Comparison of ENCODE assay signal across 17 cellular contexts in genomic region chr6:31205638-31206037, GRCh38. TPM values are rescaled to one million over a fixed set of nuclear protein-coding genes. Genes with fewer than 3 reads are reported as not detected.
DNase-seq lines count a peak whose midpoint lies in the region; ATAC-seq and TF ChIP-seq lines count a peak whose summit lies in the region.
"Had no signal": no experiment of that assay in that cellular context is flagged by ENCODE, and none has a peak within 500 bp of the region (broad histone marks: within the 10 kb centered on the region; RNA-seq: fewer than 3 reads in every experiment).

No MANE protein-coding gene starts in this region.

- DNase-seq in activated CD4-positive, alpha-beta T cell treated with anti-CD3 and anti-CD28 coated beads for 36 hours = no peak
- no peak for DNase-seq in activated CD4-positive, alpha-beta T cell treated with anti-CD3 and anti-CD28 coated beads for 1 hour
- DNase-seq in IMR-90 (no peak), natural killer cell (no peak), DMS114 treated with DMSO at 0.1 percent for 48 hours (lab: John Stamatoyannopoulos, UW; ENCODE audit: unreplicated experiment) (no peak), Kasumi-1 (lab: John Stamatoyannopoulos, UW) (no peak), right cardiac atrium (no peak)
- DNase-seq in activated naive CD8-positive, alpha-beta T cell treated with anti-CD3 and anti-CD28 coated beads, Interleukin-2, amount 10 ng/mL, durations not matched to agents 7 days and 5 days = no peak
- DNase-seq: activated CD4-positive, alpha-beta T cell treated with anti-CD3 and anti-CD28 coated beads, Interleukin-2, amount 50 U/mL, for 1 hour; DMS53; HFFc6; NCI-H1417 treated with DMSO at 0.1 percent for 48 hours; NCI-H774 had no signal

- TF ChIP-seq POLR2A in IMR-90 (IDR thresholded peaks at IDR 0.05; ENCODE audit: low read depth, low read length) = no peak

- no peak overlapping the region for H3K4ac ChIP-seq in IMR-90 (ENCODE audit: low read depth, low read length)

- intact Hi-C loops in activated CD4-positive, alpha-beta T cell treated with anti-CD3 and anti-CD28 coated beads for 36 hours (cut with DNase I, micrococcal nuclease) = no loop called here
- intact Hi-C loops in IMR-90 (cut with micrococcal nuclease) = no loop called here
- intact Hi-C loops in natural killer cell (cut with micrococcal nuclease) = no loop called here
- intact Hi-C loops in right cardiac atrium (cut with DNase I) = no loop called here

- no peak overlapping the region for H4K5ac ChIP-seq in IMR-90 (ENCODE audit: low read depth, low read length)

- no peak overlapping the region for H2BK20ac ChIP-seq in IMR-90 (ENCODE audit: low read depth, low read length)

- peaks cover 44% of the 10 kb centered on the region for H3K4me1 Mint-ChIP-seq in activated CD4-positive, alpha-beta T cell treated with anti-CD3 and anti-CD28 coated beads for 36 hours
- H3K4me1 Mint-ChIP-seq in activated naive CD8-positive, alpha-beta T cell treated with anti-CD3 and anti-CD28 coated beads, Interleukin-2, amount 10 ng/mL, durations not matched to agents 7 days and 5 days = peaks cover 39% of the 10 kb centered on the region
- peaks cover 17 to 32% of the 10 kb centered on the region in 2 donors for H3K4me1 Mint-ChIP-seq in natural killer cell

- H3K56ac ChIP-seq in IMR-90 (ENCODE audit: extremely low read depth, insufficient read depth, low read length) = no peak overlapping the region

- no peak overlapping the region for H2AFZ ChIP-seq in IMR-90 (replicated peaks; ENCODE audit: low read length, poor library complexity)

- H2BK15ac ChIP-seq in IMR-90 (ENCODE audit: low read depth, low read length) = no peak overlapping the region

- WGBS in IMR-90 (ENCODE audit: extremely low coverage in 2 of 2, insufficient read length in 1 of 2), 2 experiments = 100% methylated on average over 1 of the region's 2 CpGs; no CpG with 5 or more reads in 1 of the 2 experiments
- 76% methylated on average over 2 of the region's 2 CpGs for WGBS in right cardiac atrium

- no TSS peak for BruUV-seq in IMR-90 (replicated peaks; lab: Mats Ljungman, UMichigan)

- H3K36me3 ChIP-seq in IMR-90 (ENCODE audit: control insufficient read depth, insufficient read depth, low read length) = 0 out of 2 replicates have a peak, but pooled peaks cover 1% of the 10 kb centered on the region
- H3K36me3 ChIP-seq: thoracic aorta had no signal

- dilution Hi-C loops in IMR-90 (cut with HindIII; ENCODE audit: low sequenced_read_pairs, unreplicated experiment) = no loop called here

- no peak overlapping the region for H2BK5ac ChIP-seq in IMR-90 (ENCODE audit: low read depth, low read length, poor library complexity, severe bottlenecking)

- H3K9me3 ChIP-seq in IMR-90 (ENCODE audit: control insufficient read depth, insufficient read depth, low read length) = peaks cover 2% of the 10 kb centered on the region; the same call in 1 of the 2 replicates
- no peaks in the 10 kb centered on the region for H3K9me3 ChIP-seq in right cardiac atrium (ENCODE audit: control insufficient read depth, low read length)
- H3K9me3 ChIP-seq: thoracic aorta had no signal

- POLR2A ChIA-PET in activated CD4-positive, alpha-beta T cell treated with anti-CD3 and anti-CD28 coated beads for 36 hours (lab: Charles Lee) = no interaction called here
- POLR2A ChIA-PET in IMR-90 (lab: Charles Lee; ENCODE audit: unreplicated experiment) = no interaction called here
- POLR2A ChIA-PET in activated naive CD8-positive, alpha-beta T cell treated with anti-CD3 and anti-CD28 coated beads, Interleukin-2, amount 10 ng/mL, durations not matched to agents 7 days and 5 days (lab: Charles Lee) = no interaction called here

- in situ Hi-C loops in IMR-90 (cut with MboI; ENCODE audit: low sequenced_read_pairs) = no loop called here

- H3K27me3 ChIP-seq in IMR-90 (ENCODE audit: control insufficient read depth, insufficient read depth, low read length) = peaks cover 2% of the 10 kb centered on the region; the same call in 1 of the 2 replicates
- H3K27me3 ChIP-seq in right cardiac atrium (ENCODE audit: control insufficient read depth, insufficient read depth) = no peaks in the 10 kb centered on the region

- H3K79me1 ChIP-seq in IMR-90 (ENCODE audit: low read depth in 1 of 2, low read length in 2 of 2) = peaks cover 9 to 25% of the 10 kb centered on the region in 2 experiments; a peak in 3 of 4 replicates

- no peak overlapping the region for H3K14ac ChIP-seq in IMR-90 (replicated peaks; ENCODE audit: low read depth, low read length)

- TF ChIP-seq CTCF in IMR-90 (conservative IDR thresholded peaks at IDR 0.05; ENCODE audit: low read depth, low read length) (no peak), natural killer cell (IDR thresholded peaks at IDR 0.05) (no peak)

- no peak for ATAC-seq in activated CD4-positive, alpha-beta T cell treated with anti-CD3 and anti-CD28 coated beads for 36 hours
- no peak for ATAC-seq in IMR-90 (ENCODE audit: low read depth)
- ATAC-seq in activated naive CD8-positive, alpha-beta T cell treated with anti-CD3 and anti-CD28 coated beads, Interleukin-2, amount 10 ng/mL, durations not matched to agents 7 days and 5 days (ENCODE audit: low read depth) = no peak
- ATAC-seq in natural killer cell = no peak
- ATAC-seq in right cardiac atrium = no peak

- H3K4me3 ChIP-seq in IMR-90 (ENCODE audit: insufficient read depth, low read depth, low read length) (no peak overlapping the region), right cardiac atrium (ENCODE audit: low read length) (no peak overlapping the region)
- H3K4me3 ChIP-seq: thoracic aorta had no signal

- no peak overlapping the region for H3K27ac ChIP-seq in IMR-90 (ENCODE audit: insufficient read depth, low read length)
- no peak overlapping the region for H3K27ac ChIP-seq in right cardiac atrium (ENCODE audit: low read length)
- H3K27ac ChIP-seq: thoracic aorta had no signal

- H3K4me3 Mint-ChIP-seq in activated CD4-positive, alpha-beta T cell treated with anti-CD3 and anti-CD28 coated beads for 36 hours = no peak overlapping the region
- H3K4me3 Mint-ChIP-seq in activated naive CD8-positive, alpha-beta T cell treated with anti-CD3 and anti-CD28 coated beads, Interleukin-2, amount 10 ng/mL, durations not matched to agents 7 days and 5 days = peak overlapping the region; percentile 35
- peak overlapping the region; percentile 67 for H3K4me3 Mint-ChIP-seq in natural killer cell
- H3K4me3 Mint-ChIP-seq: memory B cell had no signal

- no peak for TF ChIP-seq RAD21 in IMR-90 (IDR thresholded peaks at IDR 0.05; ENCODE audit: low read length)

- H3K9me3 Mint-ChIP-seq in activated CD4-positive, alpha-beta T cell treated with anti-CD3 and anti-CD28 coated beads for 36 hours (ENCODE audit: low read depth) = peaks cover 5% of the 10 kb centered on the region
- no peaks in the 10 kb centered on the region for H3K9me3 Mint-ChIP-seq in activated naive CD8-positive, alpha-beta T cell treated with anti-CD3 and anti-CD28 coated beads, Interleukin-2, amount 10 ng/mL, durations not matched to agents 7 days and 5 days
- H3K9me3 Mint-ChIP-seq in natural killer cell = no peaks in the 10 kb centered on the region
- H3K9me3 Mint-ChIP-seq: HFFc6 had no signal

- no peak overlapping the region for H2AK9ac ChIP-seq in IMR-90 (replicated peaks; ENCODE audit: low read depth, low read length, poor library complexity)

- H2BK120ac ChIP-seq in IMR-90 (ENCODE audit: low read depth, low read length) = no peak overlapping the region

- no peak overlapping the region for H3K4me2 ChIP-seq in IMR-90 (ENCODE audit: low read depth, low read length)

- H3K4me1 ChIP-seq in IMR-90 (ENCODE audit: control insufficient read depth, insufficient read depth, low read length) (peaks cover 6% of the 10 kb centered on the region; the same call in 1 of the 2 replicates), right cardiac atrium (ENCODE audit: control insufficient read depth, insufficient read depth, low read length) (peaks cover 11% of the 10 kb centered on the region)

- H3K36me3 Mint-ChIP-seq in activated CD4-positive, alpha-beta T cell treated with anti-CD3 and anti-CD28 coated beads for 36 hours (ENCODE audit: low read depth) = peaks cover 13% of the 10 kb centered on the region
- H3K36me3 Mint-ChIP-seq in activated naive CD8-positive, alpha-beta T cell treated with anti-CD3 and anti-CD28 coated beads, Interleukin-2, amount 10 ng/mL, durations not matched to agents 7 days and 5 days = peaks cover 14% of the 10 kb centered on the region
- H3K36me3 Mint-ChIP-seq in natural killer cell = no peaks in the 10 kb centered on the region

- H2AK5ac ChIP-seq in IMR-90 (ENCODE audit: low read depth, low read length) = 0 out of 2 replicates have a peak overlapping the region, but pooled peaks have one; percentile 44

- no peak overlapping the region for H3K9ac ChIP-seq in IMR-90 (ENCODE audit: low read depth, low read length)

- H4K8ac ChIP-seq in IMR-90 (ENCODE audit: low read depth in 2 of 2, low read length in 2 of 2) = no peak overlapping the region

- no peaks in the 10 kb centered on the region for H4K20me1 ChIP-seq in IMR-90 (ENCODE audit: insufficient read depth, low read length)

- H3K27ac Mint-ChIP-seq in activated CD4-positive, alpha-beta T cell treated with anti-CD3 and anti-CD28 coated beads for 36 hours = peak overlapping the region; percentile 73
- H3K27ac Mint-ChIP-seq in activated naive CD8-positive, alpha-beta T cell treated with anti-CD3 and anti-CD28 coated beads, Interleukin-2, amount 10 ng/mL, durations not matched to agents 7 days and 5 days = peak overlapping the region; percentile 66
- H3K27ac Mint-ChIP-seq in natural killer cell = peak overlapping the region; percentile 40 to 71
- H3K27ac Mint-ChIP-seq: HFFc6, memory B cell had no signal

- no peak overlapping the region for H3K18ac ChIP-seq in IMR-90 (ENCODE audit: low read depth, low read length)

- CTCF ChIA-PET in activated CD4-positive, alpha-beta T cell treated with anti-CD3 and anti-CD28 coated beads for 36 hours (lab: Charles Lee) = no interaction called here
- CTCF ChIA-PET in IMR-90 (lab: Yijun Ruan, JAX) = no interaction called here

- no peak overlapping the region for H4K91ac ChIP-seq in IMR-90 (ENCODE audit: insufficient read depth, low read depth, low read length)

- H3K23ac ChIP-seq in IMR-90 (ENCODE audit: low read depth, low read length) = no peak overlapping the region

- H3K9me1 ChIP-seq in IMR-90 (ENCODE audit: insufficient read depth, low read length) = peaks cover 9% of the 10 kb centered on the region; the same call in 1 of the 2 replicates

- H3K27me3 Mint-ChIP-seq in activated CD4-positive, alpha-beta T cell treated with anti-CD3 and anti-CD28 coated beads for 36 hours = no peaks in the 10 kb centered on the region
- no peaks in the 10 kb centered on the region for H3K27me3 Mint-ChIP-seq in activated naive CD8-positive, alpha-beta T cell treated with anti-CD3 and anti-CD28 coated beads, Interleukin-2, amount 10 ng/mL, durations not matched to agents 7 days and 5 days
- no peaks in the 10 kb centered on the region for H3K27me3 Mint-ChIP-seq in natural killer cell (ENCODE audit: low read depth in 2 of 2)

RNA-seq across cellular contexts. Expression of gene POU5F1, which starts 35.2 kb away (rescaled TPM):
- total RNA-seq in activated CD4-positive, alpha-beta T cell treated with anti-CD3 and anti-CD28 coated beads for 36 hours = under 1 TPM in 1 of 2 experiments, not detected in 1; 0.21 TPM
- not detected in 2 replicates for total RNA-seq in IMR-90 (2012; rRNA removed)
- not detected in 2 replicates for polyA plus RNA-seq in IMR-90 (2012; rRNA removed)
- not detected in 2 replicates for polyA plus RNA-seq in IMR-90 (2012; cell fraction: cytosol; rRNA removed)
- 0.28 TPM in 1 of 2 replicates, not detected in the other for polyA plus RNA-seq in IMR-90 (2012; cell fraction: nucleus; rRNA removed; ENCODE audit: low replicate concordance)
- under 1 TPM; 0.22 to 0.34 TPM for total RNA-seq in activated naive CD8-positive, alpha-beta T cell treated with anti-CD3 and anti-CD28 coated beads, Interleukin-2, amount 10 ng/mL, durations not matched to agents 7 days and 5 days
- total RNA-seq in natural killer cell = not detected
- total RNA-seq in right cardiac atrium = 1 to 10 TPM in 2 of 4 donors, under 1 TPM in 2; 0.34 to 1.2 (median 0.87) TPM
- polyA plus RNA-seq in right cardiac atrium = 0.57 TPM
- total RNA-seq: A172 had no signal
- polyA plus RNA-seq: neural cell had no signal

RNA-seq across cellular contexts. Expression of gene TCF19, which starts 47.2 kb away (rescaled TPM):
- 10 to 100 TPM; 82.6 to 88.0 TPM for total RNA-seq in activated CD4-positive, alpha-beta T cell treated with anti-CD3 and anti-CD28 coated beads for 36 hours
- 14.2 and 14.4 TPM in 2 replicates for total RNA-seq in IMR-90 (2012; rRNA removed)
- polyA plus RNA-seq in IMR-90 (2012; rRNA removed) = 13.1 and 15.1 TPM in 2 replicates
- 10.2 and 10.6 TPM in 2 replicates for polyA plus RNA-seq in IMR-90 (2012; cell fraction: cytosol; rRNA removed)
- 9.1 and 19.5 TPM in 2 replicates for polyA plus RNA-seq in IMR-90 (2012; cell fraction: nucleus; rRNA removed; ENCODE audit: low replicate concordance)
- total RNA-seq in activated naive CD8-positive, alpha-beta T cell treated with anti-CD3 and anti-CD28 coated beads, Interleukin-2, amount 10 ng/mL, durations not matched to agents 7 days and 5 days = 10 to 100 TPM; 81.0 to 83.3 TPM
- total RNA-seq in natural killer cell = 10 to 100 TPM in 1 of 3 donors, 1 to 10 TPM in 2; 7.2 to 12.0 (median 9.2) TPM
- total RNA-seq in right cardiac atrium = 1 to 10 TPM; 2.0 to 5.5 (median 3.7) TPM
- polyA plus RNA-seq in right cardiac atrium = 2.0 TPM

RNA-seq across cellular contexts. Expression of gene CCHCR1, which starts 48.0 kb away (rescaled TPM):
- total RNA-seq in activated CD4-positive, alpha-beta T cell treated with anti-CD3 and anti-CD28 coated beads for 36 hours = 10 to 100 TPM; 39.7 to 57.6 TPM
- total RNA-seq in IMR-90 (2012; rRNA removed) (16.1 and 22.0 TPM in 2 replicates), natural killer cell (10 to 100 TPM; 13.0 to 20.7 (median 16.9) TPM), right cardiac atrium (10 to 100 TPM; 10.8 to 16.7 (median 12.9) TPM)
- polyA plus RNA-seq in IMR-90 (2012; rRNA removed) (13.1 and 14.2 TPM in 2 replicates), right cardiac atrium (9.6 TPM)
- 7.8 and 11.6 TPM in 2 replicates for polyA plus RNA-seq in IMR-90 (2012; cell fraction: cytosol; rRNA removed)
- polyA plus RNA-seq in IMR-90 (2012; cell fraction: nucleus; rRNA removed; ENCODE audit: low replicate concordance) = 45.9 and 57.1 TPM in 2 replicates
- 10 to 100 TPM; 52.5 to 57.7 TPM for total RNA-seq in activated naive CD8-positive, alpha-beta T cell treated with anti-CD3 and anti-CD28 coated beads, Interleukin-2, amount 10 ng/mL, durations not matched to agents 7 days and 5 days
